Comparison of ENCODE assay signal across 17 cellular contexts in the genomic region with DNA sequence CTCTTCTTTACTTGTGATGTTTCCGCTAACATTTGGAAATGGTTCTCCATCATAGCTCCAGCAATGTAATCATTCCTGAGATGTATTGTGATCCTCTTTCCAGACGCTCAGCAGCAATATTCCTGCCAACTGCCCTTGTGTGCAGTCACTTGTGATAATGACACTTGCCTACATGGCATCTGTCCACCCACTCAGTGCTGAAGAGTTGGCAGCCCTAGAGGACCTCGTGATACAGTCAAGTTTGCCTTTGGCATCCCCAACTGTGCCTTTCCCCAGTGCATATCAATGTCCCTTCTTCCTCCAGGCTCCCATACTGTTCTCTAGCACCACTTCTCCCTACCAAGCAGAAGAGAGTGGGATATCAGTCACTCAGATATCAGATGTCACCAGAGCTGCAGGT.
A peak's percentile ranks its signal among the peaks of the same experiment; 100 is the strongest.
DNase-seq lines count a peak whose midpoint lies in the region; ATAC-seq and TF ChIP-seq lines count a peak whose summit lies in the region.
"Had no signal": no experiment of that assay in that cellular context is flagged by ENCODE, and none has a peak within 500 bp of the region (broad histone marks: within the 10 kb centered on the region; RNA-seq: fewer than 3 reads in every experiment).

No MANE protein-coding gene starts in this region.

- no peaks in the 10 kb centered on the region for H3K9me3 ChIP-seq in right cardiac atrium (ENCODE audit: control insufficient read depth, low read length)
- no peaks in the 10 kb centered on the region for H3K9me3 ChIP-seq in gastrocnemius medialis
- H3K9me3 ChIP-seq: Peyer's patch had no signal

- H3K4me3 ChIP-seq in right cardiac atrium (ENCODE audit: low read length) (no peak overlapping the region), gastrocnemius medialis (no peak overlapping the region)
- H3K4me3 ChIP-seq: Peyer's patch had no signal

- in situ Hi-C loops in gastrocnemius medialis (cut with MboI; ENCODE audit: low sequenced_read_pairs in 4 of 4) = no loop called here

- TF ChIP-seq CTCF in gastrocnemius medialis (IDR thresholded peaks at IDR 0.05 in 4 of 5, conservative IDR thresholded peaks at IDR 0.05 in 1 of 5) = no peak

- H3K36me3 ChIP-seq in gastrocnemius medialis = no peaks in the 10 kb centered on the region
- H3K36me3 ChIP-seq: Peyer's patch had no signal

- peak; percentile 28 for DNase-seq in NCI-H345 (lab: John Stamatoyannopoulos, UW)
- no peak for DNase-seq in NCI-H345 treated with DMSO at 0.1 percent for 48 hours (lab: John Stamatoyannopoulos, UW; ENCODE audit: unreplicated experiment)
- DNase-seq in right cardiac atrium = peak; percentile 40 to 79 (median 70)
- peak; percentile 38 to 57 for DNase-seq in gastrocnemius medialis
- DNase-seq in hepatic stellate cell (ENCODE audit: low spot score) = no peak
- DNase-seq: activated CD4-positive, CD25-positive, alpha-beta regulatory T cell treated with anti-CD3 and anti-CD28 coated beads, Interleukin-2, amount 50 U/mL, for 72 hours; activated T-cell treated with anti-CD3 and anti-CD28 coated beads, Interleukin-2, amount 50 U/mL, for 72 hours; amniotic stem cell; CD8-positive, alpha-beta T cell; dermis blood vessel endothelial cell; H9; NCI-H226; Peyer's patch; T-helper 17 cell had no signal

- intact Hi-C loops in right cardiac atrium (cut with DNase I) (no loop called here), gastrocnemius medialis (cut with DNase I; ENCODE audit: low total_unique reads) (no loop called here)

- H3K27ac ChIP-seq in right cardiac atrium (ENCODE audit: low read length) (peak overlapping the region; percentile 76), gastrocnemius medialis (peak overlapping the region in 1 of 4 donors; percentile 54)
- H3K27ac ChIP-seq: Peyer's patch had no signal

- TF ChIP-seq POLR2A in gastrocnemius medialis (IDR thresholded peaks at IDR 0.05) = no peak

- H3K4me1 ChIP-seq in right cardiac atrium (ENCODE audit: control insufficient read depth, insufficient read depth, low read length) = peaks cover 12% of the 10 kb centered on the region
- H3K4me1 ChIP-seq in gastrocnemius medialis = peaks cover 11 to 36% of the 10 kb centered on the region in 2 donors

- no peaks in the 10 kb centered on the region for H3K27me3 ChIP-seq in right cardiac atrium (ENCODE audit: control insufficient read depth, insufficient read depth)
- H3K27me3 ChIP-seq in gastrocnemius medialis = no peaks in the 10 kb centered on the region
- H3K27me3 ChIP-seq: Peyer's patch had no signal

- ATAC-seq in right cardiac atrium (peak; percentile 82 to 83), gastrocnemius medialis (peak; percentile 79 to 81), HG02610 (IDR thresholded peaks at IDR 0.05; ENCODE audit: unreplicated experiment) (no peak), HG03159 (IDR thresholded peaks at IDR 0.05; ENCODE audit: unreplicated experiment) (no peak)
- ATAC-seq: activated T-cell treated with anti-CD3 and anti-CD28 coated beads, Interleukin-2, amount 50 U/mL, for 72 hours; CD8-positive, alpha-beta T cell; T-helper 17 cell had no signal

- WGBS in right cardiac atrium = 54% methylated on average over 3 of the region's 3 CpGs

TF ChIP-seq in PFSK-1, 5 proteins besides CTCF, POLR2A, EP300 and RAD21:
- TF ChIP-seq TAF1 (IDR thresholded peaks at IDR 0.05; ENCODE audit: borderline replicate concordance, insufficient read depth, low read length) (no peak), FOXP2 (optimal IDR thresholded peaks at IDR 0.05; ENCODE audit: borderline replicate concordance, extremely low read depth, extremely low read length, insufficient read depth) (no peak), SIN3A (IDR thresholded peaks at IDR 0.05; ENCODE audit: borderline replicate concordance, insufficient read depth, low read length) (no peak), POLR2AphosphoS5 (IDR thresholded peaks at IDR 0.05; ENCODE audit: low read depth, low read length) (no peak)
- TF ChIP-seq, protein P1, sequence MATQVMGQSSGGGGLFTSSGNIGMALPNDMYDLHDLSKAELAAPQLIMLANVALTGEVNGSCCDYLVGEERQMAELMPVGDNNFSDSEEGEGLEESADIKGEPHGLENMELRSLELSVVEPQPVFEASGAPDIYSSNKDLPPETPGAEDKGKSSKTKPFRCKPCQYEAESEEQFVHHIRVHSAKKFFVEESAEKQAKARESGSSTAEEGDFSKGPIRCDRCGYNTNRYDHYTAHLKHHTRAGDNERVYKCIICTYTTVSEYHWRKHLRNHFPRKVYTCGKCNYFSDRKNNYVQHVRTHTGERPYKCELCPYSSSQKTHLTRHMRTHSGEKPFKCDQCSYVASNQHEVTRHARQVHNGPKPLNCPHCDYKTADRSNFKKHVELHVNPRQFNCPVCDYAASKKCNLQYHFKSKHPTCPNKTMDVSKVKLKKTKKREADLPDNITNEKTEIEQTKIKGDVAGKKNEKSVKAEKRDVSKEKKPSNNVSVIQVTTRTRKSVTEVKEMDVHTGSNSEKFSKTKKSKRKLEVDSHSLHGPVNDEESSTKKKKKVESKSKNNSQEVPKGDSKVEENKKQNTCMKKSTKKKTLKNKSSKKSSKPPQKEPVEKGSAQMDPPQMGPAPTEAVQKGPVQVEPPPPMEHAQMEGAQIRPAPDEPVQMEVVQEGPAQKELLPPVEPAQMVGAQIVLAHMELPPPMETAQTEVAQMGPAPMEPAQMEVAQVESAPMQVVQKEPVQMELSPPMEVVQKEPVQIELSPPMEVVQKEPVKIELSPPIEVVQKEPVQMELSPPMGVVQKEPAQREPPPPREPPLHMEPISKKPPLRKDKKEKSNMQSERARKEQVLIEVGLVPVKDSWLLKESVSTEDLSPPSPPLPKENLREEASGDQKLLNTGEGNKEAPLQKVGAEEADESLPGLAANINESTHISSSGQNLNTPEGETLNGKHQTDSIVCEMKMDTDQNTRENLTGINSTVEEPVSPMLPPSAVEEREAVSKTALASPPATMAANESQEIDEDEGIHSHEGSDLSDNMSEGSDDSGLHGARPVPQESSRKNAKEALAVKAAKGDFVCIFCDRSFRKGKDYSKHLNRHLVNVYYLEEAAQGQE (IDR thresholded peaks at IDR 0.05; ENCODE audit: insufficient read depth in 1 of 2, low read depth in 2 of 2, low read length in 2 of 2) = peak; percentile 66 to 86

Comparison
In these comparisons a context has a peak if more than half of its experiments do, and no peak if none do; other contexts are left out.
1. DNase-seq: peak in NCI-H345 (single experiment), right cardiac atrium (3 of 3) and gastrocnemius medialis (2 of 2); none in NCI-H345 treated with DMSO at 0.1 percent for 48 hours (single experiment) and hepatic stellate cell (single experiment).
2. ATAC-seq: peak in right cardiac atrium (2 of 2) and gastrocnemius medialis (2 of 2); none in HG02610 (single experiment) and HG03159 (single experiment).